In the genomic region with DNA sequence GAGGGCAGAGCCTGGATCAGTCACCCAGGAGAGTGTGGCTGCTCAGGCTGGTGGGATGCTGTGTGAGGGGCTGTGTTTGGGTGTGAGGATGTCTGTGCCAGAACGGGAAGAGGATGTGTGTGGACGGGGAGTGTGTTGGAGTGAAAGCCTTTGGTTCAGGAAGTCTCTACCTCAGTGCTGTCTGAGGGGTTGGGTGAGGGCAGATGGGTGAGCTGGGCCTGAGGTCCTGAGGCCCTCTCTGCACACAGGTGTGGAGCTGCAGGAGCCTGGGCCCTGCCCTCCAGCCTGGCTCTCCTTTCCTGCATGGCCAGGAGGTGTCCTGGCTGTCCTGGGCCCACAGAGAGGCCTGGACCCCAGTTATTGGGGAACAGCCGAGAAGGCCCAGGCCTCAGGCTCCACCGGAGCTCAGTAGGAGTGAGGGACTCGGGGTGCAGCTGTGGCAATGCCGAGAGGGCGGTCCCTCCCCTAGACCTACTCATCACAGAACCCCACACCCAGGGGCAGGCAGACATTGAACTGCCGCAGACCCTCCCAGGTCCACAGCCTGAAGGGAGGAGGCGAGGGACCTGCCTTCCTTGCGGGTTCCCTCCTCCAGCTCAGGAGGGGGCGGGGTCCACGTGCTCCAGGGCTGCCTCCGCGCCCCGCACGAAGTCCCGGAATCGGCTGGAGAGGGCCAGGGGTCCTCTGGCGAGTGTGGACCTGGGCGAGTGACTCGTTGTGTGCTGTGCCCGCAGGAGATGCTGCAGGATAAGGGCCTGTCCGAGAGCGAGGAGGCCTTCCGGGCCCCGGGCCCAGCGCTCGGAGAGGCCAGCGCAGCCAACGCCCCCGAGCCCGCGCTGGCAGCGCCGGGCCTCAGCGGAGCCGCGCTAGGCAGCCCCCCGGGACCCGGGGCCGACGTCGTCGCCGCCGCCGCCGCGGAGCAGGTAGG, we compare ENCODE assay signal across 21 cellular contexts. TPM values are rescaled to one million over a fixed set of nuclear protein-coding genes. Genes with fewer than 3 reads are reported as not detected.
DNase-seq lines count a peak whose midpoint lies in the region; ATAC-seq, FAIRE-seq and TF ChIP-seq lines count a peak whose summit lies in the region.
"Had no signal": no experiment of that assay in that cellular context is flagged by ENCODE, and none has a peak within 500 bp of the region (broad histone marks: within the 10 kb centered on the region; RNA-seq: fewer than 3 reads in every experiment).

No MANE protein-coding gene starts in this region.

- intact Hi-C loops in naive thymus-derived CD4-positive, alpha-beta T cell (cut with micrococcal nuclease) = no loop called here

- POLR2A ChIA-PET in naive thymus-derived CD4-positive, alpha-beta T cell (lab: Charles Lee) = no interaction called here

- CTCF ChIA-PET in naive thymus-derived CD4-positive, alpha-beta T cell (lab: Charles Lee) = interaction anchor here (0.6 kb wide), 1 partner anchor 1064 kb away, joined by 5 read pairs; no protein-coding TSS in a partner anchor

- no peaks in the 10 kb centered on the region for H3K27me3 ChIP-seq in fibroblast of lung (ENCODE audit: control insufficient read depth, insufficient read depth, low read length)
- peaks cover 7 to 23% of the 10 kb centered on the region in 2 donors for H3K27me3 ChIP-seq in naive thymus-derived CD4-positive, alpha-beta T cell (ENCODE audit: control insufficient read depth in 2 of 2, insufficient read depth in 2 of 2, low read length in 2 of 2)

- H3K79me2 ChIP-seq in fibroblast of lung (ENCODE audit: control insufficient read depth, insufficient read depth, low read length) = peaks cover 91% of the 10 kb centered on the region

- peak overlapping the region; percentile 83 for H3K9ac ChIP-seq in fibroblast of lung (ENCODE audit: insufficient read depth, low read length)

- H3K4me3 Mint-ChIP-seq in stimulated activated naive CD8-positive, alpha-beta T cell treated with anti-CD3 and anti-CD28 coated beads, Interleukin-15, amount 100 ng/mL, for 72 hours = peak overlapping the region in 1 of 2 donors; percentile 9
- peak overlapping the region in 6 of 10 donors; percentile 9 to 64 (median 45) for H3K4me3 Mint-ChIP-seq in naive thymus-derived CD4-positive, alpha-beta T cell
- H3K4me3 Mint-ChIP-seq: activated CD4-positive, alpha-beta T cell treated with anti-CD3 and anti-CD28 coated beads, Interleukin-2, amount 10 ng/mL, durations not matched to agents 7 days and 5 days; activated naive CD4-positive, alpha-beta T cell treated with anti-CD3 and anti-CD28 coated beads, Interleukin-2, amount 10 ng/mL, durations not matched to agents 7 days and 5 days had no signal

- no peaks in the 10 kb centered on the region for H3K9me3 ChIP-seq in fibroblast of lung (ENCODE audit: control insufficient read depth, insufficient read depth, low read depth, low read length)
- no peaks in the 10 kb centered on the region for H3K9me3 ChIP-seq in naive thymus-derived CD4-positive, alpha-beta T cell (ENCODE audit: control insufficient read depth in 2 of 3, low read length in 3 of 3)
- H3K9me3 ChIP-seq: psoas muscle, thoracic aorta had no signal

- H3K4me2 ChIP-seq in fibroblast of lung (ENCODE audit: extremely low read depth, insufficient read depth, low read length) = peak overlapping the region; percentile 96

- TF ChIP-seq CTCF in fibroblast of lung (conservative IDR thresholded peaks at IDR 0.05 in 1 of 2, IDR thresholded peaks at IDR 0.05 in 1 of 2; ENCODE audit: low read depth in 1 of 2, low read length in 2 of 2) = no peak

- H3K27me3 Mint-ChIP-seq in stimulated activated naive CD8-positive, alpha-beta T cell treated with anti-CD3 and anti-CD28 coated beads, Interleukin-15, amount 100 ng/mL, for 72 hours = peaks cover 98% of the 10 kb centered on the region
- peaks cover 74 to 81% (median 80%) of the 10 kb centered on the region in 5 donors for H3K27me3 Mint-ChIP-seq in naive thymus-derived CD4-positive, alpha-beta T cell

- FAIRE-seq in urothelium cell line (lab: Jason Lieb, UNC) = peak; percentile 85

- peak overlapping the region; percentile 29 to 91 (median 66) for H3K4me3 ChIP-seq in fibroblast of lung (replicated peaks in 1 of 4; ENCODE audit: control extremely low read depth in 1 of 4, insufficient read depth in 1 of 4, low read depth in 3 of 4, low read length in 4 of 4)
- no peak overlapping the region for H3K4me3 ChIP-seq in naive thymus-derived CD4-positive, alpha-beta T cell (ENCODE audit: low read length)
- H3K4me3 ChIP-seq: psoas muscle had no signal

- peak overlapping the region; percentile 93 for H3K27ac ChIP-seq in fibroblast of lung (ENCODE audit: insufficient read depth, low read length)
- no peak overlapping the region for H3K27ac ChIP-seq in naive thymus-derived CD4-positive, alpha-beta T cell (ENCODE audit: low read depth, low read length)
- H3K27ac ChIP-seq: psoas muscle, thoracic aorta had no signal

- H3K4me1 Mint-ChIP-seq in stimulated activated naive CD8-positive, alpha-beta T cell treated with anti-CD3 and anti-CD28 coated beads, Interleukin-15, amount 100 ng/mL, for 72 hours = peaks cover 54% of the 10 kb centered on the region
- H3K4me1 Mint-ChIP-seq in naive thymus-derived CD4-positive, alpha-beta T cell = peaks cover 14 to 56% (median 44%) of the 10 kb centered on the region in 7 donors

- H3K4me1 ChIP-seq in fibroblast of lung (ENCODE audit: control insufficient read depth, extremely low read depth, insufficient read depth, low read length) = peaks cover 27% of the 10 kb centered on the region
- H3K4me1 ChIP-seq in naive thymus-derived CD4-positive, alpha-beta T cell (ENCODE audit: control insufficient read depth in 2 of 2, insufficient read depth in 2 of 2, low read length in 2 of 2) = peaks cover 0 to 6% of the 10 kb centered on the region in 2 donors
- H3K4me1 ChIP-seq: psoas muscle had no signal

- no peaks in the 10 kb centered on the region for H4K20me1 ChIP-seq in fibroblast of lung (ENCODE audit: control insufficient read depth, extremely low read depth, insufficient read depth, low read length)

- peaks cover 10% of the 10 kb centered on the region for H3K36me3 ChIP-seq in fibroblast of lung (ENCODE audit: control insufficient read depth, insufficient read depth, low read length)
- H3K36me3 ChIP-seq in naive thymus-derived CD4-positive, alpha-beta T cell (ENCODE audit: control insufficient read depth in 2 of 3, insufficient read depth in 3 of 3, low read length in 3 of 3) = no peaks in the 10 kb centered on the region
- H3K36me3 ChIP-seq: thoracic aorta had no signal

- peaks cover 0 to 1% (median 0%) of the 10 kb centered on the region in 5 donors for H3K36me3 Mint-ChIP-seq in naive thymus-derived CD4-positive, alpha-beta T cell

- no peak overlapping the region for H2AFZ ChIP-seq in fibroblast of lung (ENCODE audit: low read length)

- DNase-seq in stimulated activated naive CD8-positive, alpha-beta T cell treated with anti-CD3 and anti-CD28 coated beads, Interleukin-15, amount 100 ng/mL, for 72 hours = no peak
- DNase-seq in stimulated activated naive CD8-positive, alpha-beta T cell treated with anti-CD3 and anti-CD28 coated beads, Interleukin-15, Interleukin-2, amounts not matched to agents 100 U/mL and 50 U/mL, for 24 hours = no peak
- DNase-seq in fibroblast of lung (ENCODE audit: low read depth in 2 of 2) (peak in 1 of 2 donors; percentile 37), urothelium cell line (ENCODE audit: low spot score) (no peak), amniotic stem cell (lab: John Stamatoyannopoulos, UW) (no peak), NCI-H2227 treated with DMSO at 0.1 percent for 48 hours (lab: John Stamatoyannopoulos, UW) (no peak)
- DNase-seq in naive thymus-derived CD4-positive, alpha-beta T cell = peak in 1 of 9 donors; percentile 19
- DNase-seq: activated CD4-positive, alpha-beta T cell treated with anti-CD3 and anti-CD28 coated beads, Interleukin-2, amount 10 ng/mL, durations not matched to agents 7 days and 5 days; activated naive CD4-positive, alpha-beta T cell treated with anti-CD3 and anti-CD28 coated beads, Interleukin-2, amount 10 ng/mL, durations not matched to agents 7 days and 5 days; DMS79 treated with DMSO at 0.1 percent for 48 hours; KBM-7; NCI-H2029; NCI-H446 treated with DMSO at 0.1 percent for 48 hours; NK-92 treated with Interleukin-12 subunit alpha and Interleukin-12 subunit beta, amount 100 ng/mL, for 24 hours; psoas muscle had no signal

- peak; percentile 16 for ATAC-seq in stimulated activated naive CD8-positive, alpha-beta T cell treated with anti-CD3 and anti-CD28 coated beads, Interleukin-15, amount 100 ng/mL, for 72 hours
- no peak for ATAC-seq in stimulated activated naive CD8-positive, alpha-beta T cell treated with anti-CD3 and anti-CD28 coated beads, Interleukin-15, Interleukin-2, amounts not matched to agents 100 U/mL and 50 U/mL, for 24 hours
- ATAC-seq in naive thymus-derived CD4-positive, alpha-beta T cell = no peak
- ATAC-seq in GM19351 (IDR thresholded peaks at IDR 0.05; ENCODE audit: unreplicated experiment) = no peak
- ATAC-seq: psoas muscle had no signal

- no peak overlapping the region for H3K27ac Mint-ChIP-seq in stimulated activated naive CD8-positive, alpha-beta T cell treated with anti-CD3 and anti-CD28 coated beads, Interleukin-15, amount 100 ng/mL, for 72 hours
- H3K27ac Mint-ChIP-seq in naive thymus-derived CD4-positive, alpha-beta T cell = peak overlapping the region in 1 of 9 donors; percentile 50
- H3K27ac Mint-ChIP-seq: activated CD4-positive, alpha-beta T cell treated with anti-CD3 and anti-CD28 coated beads, Interleukin-2, amount 10 ng/mL, durations not matched to agents 7 days and 5 days; activated naive CD4-positive, alpha-beta T cell treated with anti-CD3 and anti-CD28 coated beads, Interleukin-2, amount 10 ng/mL, durations not matched to agents 7 days and 5 days; memory B cell had no signal

- no peaks in the 10 kb centered on the region for H3K9me3 Mint-ChIP-seq in stimulated activated naive CD8-positive, alpha-beta T cell treated with anti-CD3 and anti-CD28 coated beads, Interleukin-15, amount 100 ng/mL, for 72 hours
- no peaks in the 10 kb centered on the region for H3K9me3 Mint-ChIP-seq in naive thymus-derived CD4-positive, alpha-beta T cell
- H3K9me3 Mint-ChIP-seq: activated CD4-positive, alpha-beta T cell treated with anti-CD3 and anti-CD28 coated beads, Interleukin-2, amount 10 ng/mL, durations not matched to agents 7 days and 5 days; activated naive CD4-positive, alpha-beta T cell treated with anti-CD3 and anti-CD28 coated beads, Interleukin-2, amount 10 ng/mL, durations not matched to agents 7 days and 5 days had no signal

RNA-seq across cellular contexts. Expression of a gene that starts 3.8 kb away (rescaled TPM):
- total RNA-seq in fibroblast of lung = 35.2 and 44.1 TPM in 2 replicates
- polyA plus RNA-seq in fibroblast of lung = 84.3 and 93.9 TPM in 2 replicates
- polyA plus RNA-seq in fibroblast of lung (2012) = 55.1 and 85.4 TPM in 2 replicates
- polyA minus RNA-seq in fibroblast of lung (ENCODE audit: low replicate concordance) = 133 and 151 TPM in 2 replicates
- not detected for total RNA-seq in naive thymus-derived CD4-positive, alpha-beta T cell
- not detected for polyA plus RNA-seq in naive thymus-derived CD4-positive, alpha-beta T cell
- total RNA-seq: activated CD4-positive, alpha-beta T cell treated with anti-CD3 and anti-CD28 coated beads, Interleukin-2, amount 10 ng/mL, durations not matched to agents 7 days and 5 days; cerebellum; RPMI7951; thoracic aorta had no signal
- polyA plus RNA-seq: neural cell, psoas muscle had no signal

RNA-seq across cellular contexts. Expression of a gene that starts 56.4 kb away (rescaled TPM):
- total RNA-seq in fibroblast of lung = 98.1 and 148 TPM in 2 replicates
- polyA plus RNA-seq in fibroblast of lung = 40.5 and 64.9 TPM in 2 replicates
- polyA plus RNA-seq in fibroblast of lung (2012) = 86.7 and 151 TPM in 2 replicates
- 102 and 172 TPM in 2 replicates for polyA minus RNA-seq in fibroblast of lung (ENCODE audit: low replicate concordance)
- not detected for total RNA-seq in naive thymus-derived CD4-positive, alpha-beta T cell
- polyA plus RNA-seq in naive thymus-derived CD4-positive, alpha-beta T cell = not detected
- total RNA-seq: activated CD4-positive, alpha-beta T cell treated with anti-CD3 and anti-CD28 coated beads, Interleukin-2, amount 10 ng/mL, durations not matched to agents 7 days and 5 days had no signal
- polyA plus RNA-seq: neural cell had no signal

Comparison
In these comparisons a context has a peak if more than half of its experiments do, and no peak if none do; other contexts are left out.
1. RNA of a gene that starts 3.8 kb away (total RNA-seq): 35.2 to 44.1 TPM in fibroblast of lung; not detected in naive thymus-derived CD4-positive, alpha-beta T cell; every median in the first group is over 10 times any median in the second.
2. RNA of a gene that starts 56.4 kb away (total RNA-seq): 98.1 to 148 TPM in fibroblast of lung; not detected in naive thymus-derived CD4-positive, alpha-beta T cell; every median in the first group is over 10 times any median in the second.